8 cellular contexts compared by ENCODE assay signal in the genomic region with DNA sequence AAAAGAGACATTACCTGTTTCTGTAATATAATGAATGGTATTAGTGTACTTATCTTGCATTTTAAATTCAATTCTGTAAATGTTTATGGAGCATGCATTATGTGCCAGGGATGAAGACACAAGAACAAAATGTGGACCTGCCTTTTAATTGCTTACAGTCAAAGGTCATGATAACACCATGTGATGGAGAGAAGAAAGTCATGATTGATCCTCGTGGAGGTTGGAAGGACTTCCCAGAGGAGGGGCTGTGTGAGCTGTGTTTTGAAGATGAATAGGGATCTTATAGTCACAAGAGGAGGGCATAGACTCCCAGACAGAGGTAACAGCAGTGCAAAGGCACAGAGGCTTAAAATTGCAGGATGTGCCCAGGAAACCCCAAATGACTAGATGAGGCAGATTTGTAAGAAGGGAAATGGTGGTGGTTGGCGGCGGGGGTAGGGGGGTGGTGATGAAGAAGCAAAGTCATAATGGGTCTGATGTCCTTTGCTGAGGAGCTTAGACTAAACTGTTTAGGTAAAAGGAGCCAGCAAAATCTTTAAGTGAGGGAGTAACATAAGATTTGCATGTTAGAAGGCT.
DNase-seq lines count a peak whose midpoint lies in the region; ATAC-seq and TF ChIP-seq lines count a peak whose summit lies in the region.

No MANE protein-coding gene starts in this region.

- H3K27ac ChIP-seq in heart right ventricle (peak overlapping the region in 9 of 10 donors; percentile 62 to 97 (median 87)), upper lobe of left lung (peak overlapping the region; percentile 64 to 90 (median 82))

- no peak for DNase-seq in heart right ventricle
- no peak for DNase-seq in Right ventricle myocardium inferior (ENCODE audit: missing footprints)
- peak; percentile 68 for DNase-seq in activated naive CD4-positive, alpha-beta T cell treated with anti-CD3 and anti-CD28 coated beads, Interleukin-2, amount 50 U/mL, for 16 hours
- no peak for DNase-seq in naive B cell
- no peak for DNase-seq in upper lobe of left lung
- DNase-seq in epidermal melanocyte (ENCODE audit: insufficient read length, low spot score) = no peak
- DNase-seq in superior temporal gyrus (ENCODE audit: extremely low spot score) = no peak

- peaks cover 0 to 2% (median 0%) of the 10 kb centered on the region in 7 donors for H3K9me3 Mint-ChIP-seq in naive B cell

- no peaks in the 10 kb centered on the region for H3K9me3 ChIP-seq in heart right ventricle
- H3K9me3 ChIP-seq in upper lobe of left lung = no peaks in the 10 kb centered on the region

- H3K27ac Mint-ChIP-seq in naive B cell = peak overlapping the region; percentile 89 to 99 (median 93)

- no peaks in the 10 kb centered on the region for H3K27me3 Mint-ChIP-seq in naive B cell

- peaks cover 19 to 99% (median 78%) of the 10 kb centered on the region in 9 donors for H3K4me1 ChIP-seq in heart right ventricle
- peaks cover 69 to 83% (median 72%) of the 10 kb centered on the region in 4 donors for H3K4me1 ChIP-seq in upper lobe of left lung

- TF ChIP-seq CTCF in heart right ventricle (IDR thresholded peaks at IDR 0.05) (no peak), upper lobe of left lung (IDR thresholded peaks at IDR 0.05) (no peak)

- 74 to 75% methylated on average over 3 of the region's 3 CpGs for WGBS in heart right ventricle, 2 donors
- 39 to 57% methylated on average over 3 of the region's 3 CpGs for WGBS in upper lobe of left lung, 2 donors

- H3K36me3 ChIP-seq in heart right ventricle (no peaks in the 10 kb centered on the region), upper lobe of left lung (no peaks in the 10 kb centered on the region)

- H3K4me3 ChIP-seq in heart right ventricle = peak overlapping the region in 1 of 10 donors; percentile 44
- H3K4me3 ChIP-seq in upper lobe of left lung = no peak overlapping the region

- peak overlapping the region; percentile 87 to 96 (median 92) for H3K4me3 Mint-ChIP-seq in naive B cell

- ATAC-seq in heart right ventricle = no peak
- no peak for ATAC-seq in Right ventricle myocardium inferior
- no peak for ATAC-seq in naive B cell (ENCODE audit: low read depth in 2 of 2)
- no peak for ATAC-seq in upper lobe of left lung (ENCODE audit: low FRiP score in 2 of 2)
- ATAC-seq in HG02623 (IDR thresholded peaks at IDR 0.05; ENCODE audit: unreplicated experiment) = no peak

- no peak for TF ChIP-seq POLR2A in upper lobe of left lung (IDR thresholded peaks at IDR 0.05)

- peaks cover 66 to 77% (median 72%) of the 10 kb centered on the region in 3 donors for H3K4me1 Mint-ChIP-seq in naive B cell

- intact Hi-C loops in heart right ventricle (cut with DNase I) = loop anchor here in 8 of 10 donors (5.0 to 10.0 kb wide), 8 partner anchors 52 to 242 kb away; a partner anchor contains a TSS
- intact Hi-C loops in Right ventricle myocardium inferior (cut with DNase I) = loop anchor here (2.0 to 5.0 kb wide), 2 partner anchors 52 to 289 kb away; a partner anchor contains a TSS

- no peak for TF ChIP-seq EP300 in upper lobe of left lung (IDR thresholded peaks at IDR 0.05)

- H3K36me3 Mint-ChIP-seq in naive B cell = no peaks in the 10 kb centered on the region

- H3K27me3 ChIP-seq in heart right ventricle = no peaks in the 10 kb centered on the region
- no peaks in the 10 kb centered on the region for H3K27me3 ChIP-seq in upper lobe of left lung
